In genomic region chr19:55041627-55042343, GRCh38 we compare ENCODE assay signal across 1 cellular context.
TF ChIP-seq lines count a peak whose summit lies in the region.

No MANE protein-coding gene starts in this region.

TF ChIP-seq in K562, 482 proteins besides CTCF, POLR2A, EP300 and RAD21 (continued from another document and continues in another):
- no peak for TF ChIP-seq CTCFL (IDR thresholded peaks at IDR 0.05; ENCODE audit: borderline replicate concordance, insufficient read depth, low read depth, low read length, poor library complexity, severe bottlenecking)
- no peak for TF ChIP-seq FOXJ3 (CRISPR knock-in tag; IDR thresholded peaks at IDR 0.05)
- TF ChIP-seq ETV5 (CRISPR knock-in tag; IDR thresholded peaks at IDR 0.05; ENCODE audit: low read depth) = peak; percentile 90
- TF ChIP-seq ZNF316 (IDR thresholded peaks at IDR 0.05) = peak; percentile 0; the same call in 1 of the 2 replicates
- TF ChIP-seq U2AF1 (optimal IDR thresholded peaks at IDR 0.05; ENCODE audit: low read depth, low read length) = no peak
- no peak for TF ChIP-seq SRSF9 (IDR thresholded peaks at IDR 0.05; ENCODE audit: borderline replicate concordance, low read depth, low read length)
- peak; percentile 23 for TF ChIP-seq MYNN (IDR thresholded peaks at IDR 0.05)
- no peak for TF ChIP-seq MYNN (CRISPR knock-in tag; IDR thresholded peaks at IDR 0.05)
- TF ChIP-seq PTRF (tag; IDR thresholded peaks at IDR 0.05) = no peak
- TF ChIP-seq DPF2 (IDR thresholded peaks at IDR 0.05) = no peak; the same call in none of the 2 replicates
- TF ChIP-seq ZNF354B (CRISPR knock-in tag; IDR thresholded peaks at IDR 0.05) = no peak
- TF ChIP-seq CREM (IDR thresholded peaks at IDR 0.05; ENCODE audit: low read depth) = peak; percentile 22; the same call in 1 of the 2 replicates
- no peak for TF ChIP-seq ZNF778 (CRISPR knock-in tag; IDR thresholded peaks at IDR 0.05)
- no peak for TF ChIP-seq RERE (CRISPR knock-in tag; IDR thresholded peaks at IDR 0.05; ENCODE audit: borderline replicate concordance)
- TF ChIP-seq SNAPC5 (CRISPR knock-in tag; IDR thresholded peaks at IDR 0.05) = no peak
- peak; percentile 42; the same call in 1 of the 2 replicates for TF ChIP-seq ESRRA (IDR thresholded peaks at IDR 0.05; ENCODE audit: borderline replicate concordance, low read depth)
- 0 out of 2 replicates have a peak, but pooled peaks have one; percentile 33 for TF ChIP-seq ZNF263 (CRISPR knock-in tag; IDR thresholded peaks at IDR 0.05; ENCODE audit: borderline replicate concordance)
- TF ChIP-seq E2F8 (IDR thresholded peaks at IDR 0.05; ENCODE audit: low read depth, partially characterized antibody) = no peak
- TF ChIP-seq CCAR2 (IDR thresholded peaks at IDR 0.05; ENCODE audit: low read depth, low read length) = no peak
- 0 out of 2 replicates have a peak, but pooled peaks have one; percentile 9 for TF ChIP-seq ILF3 (IDR thresholded peaks at IDR 0.05; ENCODE audit: borderline replicate concordance)
- peak; percentile 87 for TF ChIP-seq EGR1 (conservative IDR thresholded peaks at IDR 0.05)
- peak in 1 of 2 experiments; percentile 36; a peak in 1 of 4 replicates for TF ChIP-seq ZNF318 (IDR thresholded peaks at IDR 0.05; ENCODE audit: borderline replicate concordance in 1 of 2, low read depth in 1 of 2)
- TF ChIP-seq ZNF764 (CRISPR knock-in tag; IDR thresholded peaks at IDR 0.05; ENCODE audit: low read depth) = no peak
- TF ChIP-seq SMAD2 (IDR thresholded peaks at IDR 0.05; ENCODE audit: low read depth, low read length) = no peak
- TF ChIP-seq ZNF395 (CRISPR knock-in tag; IDR thresholded peaks at IDR 0.05) = peak; percentile 75
- peak; percentile 55 for TF ChIP-seq RBM22 (IDR thresholded peaks at IDR 0.05; ENCODE audit: low read depth, low read length, poor library complexity, severe bottlenecking)
- TF ChIP-seq HDAC6 (IDR thresholded peaks at IDR 0.05; ENCODE audit: low read depth, low read length) = no peak
- peak; percentile 25; the same call in 1 of the 2 replicates for TF ChIP-seq NFIC (IDR thresholded peaks at IDR 0.05)
- TF ChIP-seq XRCC3 (IDR thresholded peaks at IDR 0.05) = no peak
- TF ChIP-seq SMC3 (conservative IDR thresholded peaks at IDR 0.05; ENCODE audit: insufficient read depth, low read depth, low read length) = no peak
- TF ChIP-seq JUNB (CRISPR knock-in tag; conservative IDR thresholded peaks at IDR 0.05) = no peak
